ENCODE assay signal across 15 cellular contexts in the genomic region with DNA sequence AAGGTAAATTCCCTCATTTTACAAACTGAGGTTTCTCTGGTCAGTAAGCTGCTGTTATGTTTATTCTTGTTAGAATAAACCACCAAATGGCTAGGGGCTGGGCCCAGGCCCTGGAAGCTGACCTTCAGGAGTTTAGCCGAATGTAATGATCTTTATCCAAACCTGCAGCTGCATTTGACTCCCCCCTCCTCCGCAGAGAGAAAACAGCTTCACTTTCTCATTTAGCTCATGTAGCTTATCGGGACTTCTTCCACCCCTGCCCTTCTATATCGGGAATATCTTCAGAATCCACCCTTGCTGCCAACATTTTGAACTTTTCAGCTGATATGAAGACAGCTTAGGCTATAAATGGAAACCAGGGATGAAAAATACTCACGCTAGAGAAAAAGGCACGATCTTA.
DNase-seq lines count a peak whose midpoint lies in the region; ATAC-seq and TF ChIP-seq lines count a peak whose summit lies in the region.
"Had no signal": no experiment of that assay in that cellular context is flagged by ENCODE, and none has a peak within 500 bp of the region (broad histone marks: within the 10 kb centered on the region; RNA-seq: fewer than 3 reads in every experiment).

No MANE protein-coding gene starts in this region.

- no peaks in the 10 kb centered on the region for H3K9me3 ChIP-seq in right atrium auricular region

- TF ChIP-seq CTCF in dorsolateral prefrontal cortex (IDR thresholded peaks at IDR 0.05 in 54 of 56, conservative IDR thresholded peaks at IDR 0.05 in 2 of 56; ENCODE audit: low read depth in 1 of 56, partially characterized antibody in 56 of 56) (no peak), right atrium auricular region (IDR thresholded peaks at IDR 0.05) (no peak), omental fat pad (IDR thresholded peaks at IDR 0.05) (no peak)

- H3K27me3 Mint-ChIP-seq in stimulated activated memory B cell treated with anti-CD40 and anti-IgM and Interleukin-4, amounts not matched to agents 10 μg/mL and 1 μg/mL and 100 μg/mL, for 72 hours, result no peaks in the 10 kb centered on the region

- no peak overlapping the region for H3K4me3 Mint-ChIP-seq in stimulated activated memory B cell treated with anti-CD40 and anti-IgM and Interleukin-4, amounts not matched to agents 10 μg/mL and 1 μg/mL and 100 μg/mL, for 72 hours

- H3K4me3 ChIP-seq in dorsolateral prefrontal cortex (peak overlapping the region in 1 of 59 donors; percentile 10), right atrium auricular region (peak overlapping the region in 1 of 2 donors; percentile 22)

- peaks cover 0 to 46% of the 10 kb centered on the region in 2 donors for H3K4me1 ChIP-seq in right atrium auricular region

- DNase-seq in OCI-M1 (lab: John Stamatoyannopoulos, UW), result peak; percentile 63
- DNase-seq in dorsolateral prefrontal cortex, result no peak
- DNase-seq in right atrium auricular region (ENCODE audit: low spot score), result no peak
- DNase-seq in omental fat pad (ENCODE audit: low spot score), result no peak
- no peak for DNase-seq in middle frontal gyrus (ENCODE audit: extremely low spot score, low spot score)
- DNase-seq: activated CD4-positive, alpha-beta T cell treated with anti-CD3 and anti-CD28 coated beads for 4 hours; activated effector memory CD4-positive, alpha-beta T cell treated with anti-CD3 and anti-CD28 coated beads, Interleukin-2, amount 50 U/mL, for 16 hours; amniotic stem cell; COR-L47; effector CD8-positive, alpha-beta T cell; hypothalamus; midbrain had no signal

- H3K27ac ChIP-seq in dorsolateral prefrontal cortex, result peak overlapping the region in 36 of 59 donors; percentile 8 to 74 (median 44)
- H3K27ac ChIP-seq in right atrium auricular region, result peak overlapping the region; percentile 72 to 73

- ATAC-seq in stimulated activated memory B cell treated with anti-CD40 and anti-IgM and Interleukin-4, amounts not matched to agents 10 μg/mL and 1 μg/mL and 100 μg/mL, for 72 hours, result no peak
- ATAC-seq in omental fat pad (ENCODE audit: low FRiP score), result no peak
- ATAC-seq in GM21515 (IDR thresholded peaks at IDR 0.05; ENCODE audit: unreplicated experiment), result no peak
- no peak for ATAC-seq in HG03460 (IDR thresholded peaks at IDR 0.05; ENCODE audit: unreplicated experiment)

- peaks cover 18% of the 10 kb centered on the region for H3K36me3 ChIP-seq in right atrium auricular region

- H3K9me3 Mint-ChIP-seq in stimulated activated memory B cell treated with anti-CD40 and anti-IgM and Interleukin-4, amounts not matched to agents 10 μg/mL and 1 μg/mL and 100 μg/mL, for 72 hours, result no peaks in the 10 kb centered on the region

- H3K27ac Mint-ChIP-seq in stimulated activated memory B cell treated with anti-CD40 and anti-IgM and Interleukin-4, amounts not matched to agents 10 μg/mL and 1 μg/mL and 100 μg/mL, for 72 hours, result peak overlapping the region; percentile 44

- intact Hi-C loops in dorsolateral prefrontal cortex (cut with DNase I), result no loop called here

- H3K27me3 ChIP-seq in dorsolateral prefrontal cortex (no peaks in the 10 kb centered on the region), right atrium auricular region (no peaks in the 10 kb centered on the region)

- H3K36me3 Mint-ChIP-seq in stimulated activated memory B cell treated with anti-CD40 and anti-IgM and Interleukin-4, amounts not matched to agents 10 μg/mL and 1 μg/mL and 100 μg/mL, for 72 hours, result peaks cover 52% of the 10 kb centered on the region

- peaks cover 37% of the 10 kb centered on the region for H3K4me1 Mint-ChIP-seq in stimulated activated memory B cell treated with anti-CD40 and anti-IgM and Interleukin-4, amounts not matched to agents 10 μg/mL and 1 μg/mL and 100 μg/mL, for 72 hours
